Comparison of ENCODE assay signal across 12 cellular contexts in the genomic region with DNA sequence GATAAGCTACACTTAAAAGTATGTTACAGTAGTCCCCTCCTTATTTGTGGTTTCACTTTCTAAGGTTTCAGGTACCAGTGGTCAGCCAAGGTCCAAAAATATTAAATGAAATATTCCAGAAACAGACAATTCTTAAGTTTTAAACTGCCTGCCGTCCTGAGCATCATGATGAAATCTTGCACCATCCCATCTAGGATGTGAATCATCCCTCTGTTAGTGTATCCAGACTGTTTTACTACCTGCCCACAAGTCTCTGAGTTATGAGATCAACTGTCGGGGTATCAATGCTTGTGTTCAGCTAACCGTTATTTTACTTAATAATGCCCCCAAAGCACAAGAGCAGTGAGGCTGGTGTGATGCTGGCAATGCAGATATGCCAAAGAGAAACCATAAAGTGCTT. TPM values are rescaled to one million over a fixed set of nuclear protein-coding genes. Genes with fewer than 3 reads are reported as not detected.
DNase-seq lines count a peak whose midpoint lies in the region; ATAC-seq and TF ChIP-seq lines count a peak whose summit lies in the region.
"Had no signal": no experiment of that assay in that cellular context is flagged by ENCODE, and none has a peak within 500 bp of the region (broad histone marks: within the 10 kb centered on the region; RNA-seq: fewer than 3 reads in every experiment).

No MANE protein-coding gene starts in this region.

- peak overlapping the region; percentile 70 for H3K27ac ChIP-seq in foreskin keratinocyte
- H3K27ac ChIP-seq: adrenal gland had no signal

- no peaks in the 10 kb centered on the region for H3K27me3 Mint-ChIP-seq in glutamatergic neuron (ENCODE audit: unreplicated experiment)

- ATAC-seq in foreskin keratinocyte, result peak; percentile 97
- ATAC-seq in HG03196 (IDR thresholded peaks at IDR 0.05; ENCODE audit: unreplicated experiment), result no peak

- DNase-seq in AG04449 (ENCODE audit: low read depth, low spot score) (peak; percentile 52), GM04504 (ENCODE audit: low read depth) (peak; percentile 66), foreskin keratinocyte (peak; percentile 42 to 69), nucleus accumbens (lab: John Stamatoyannopoulos, UW) (no peak), glutamatergic neuron (no peak), NCI-H2227 treated with DMSO at 0.1 percent for 48 hours (lab: John Stamatoyannopoulos, UW) (no peak)
- DNase-seq: adrenal gland; H7; Kasumi-1; stimulated activated CD8-positive, alpha-beta memory T cell treated with anti-CD3 and anti-CD28 coated beads, Interleukin-4, amount 100 ng/mL, for 48 hours had no signal

- H3K27me3 ChIP-seq in foreskin keratinocyte, result no peaks in the 10 kb centered on the region
- H3K27me3 ChIP-seq: adrenal gland had no signal

- no peak for TF ChIP-seq CTCF in AG04449 (IDR thresholded peaks at IDR 0.05; ENCODE audit: insufficient read depth, low read length, missing control alignments)
- TF ChIP-seq CTCF in WI38 (IDR thresholded peaks at IDR 0.05; ENCODE audit: low read depth, low read length), result no peak
- TF ChIP-seq CTCF in foreskin keratinocyte (conservative IDR thresholded peaks at IDR 0.05), result no peak
- no peak for TF ChIP-seq CTCF in glutamatergic neuron (IDR thresholded peaks at IDR 0.05; ENCODE audit: partially characterized antibody, unreplicated experiment)

- H3K27ac Mint-ChIP-seq in glutamatergic neuron (ENCODE audit: unreplicated experiment), result no peak overlapping the region

- POLR2A ChIA-PET in AG04449 (lab: Yijun Ruan, JAX), result interaction anchor here (1.4 kb wide), 1 partner anchor 12 kb away, joined by 7 read pairs; no protein-coding TSS in a partner anchor

- no peaks in the 10 kb centered on the region for H3K36me3 Mint-ChIP-seq in glutamatergic neuron (ENCODE audit: unreplicated experiment)

- CTCF ChIA-PET in AG04449 (lab: Yijun Ruan, JAX), result interaction anchor here (1.1 to 1.2 kb wide), 2 partner anchors 9 to 12 kb away, joined by 4 read pairs; a partner anchor contains a TSS

- no peak overlapping the region for H3K4me3 ChIP-seq in AG04449 (ENCODE audit: low read depth, low read length)
- H3K4me3 ChIP-seq in WI38 (ENCODE audit: low read depth, low read length), result 0 out of 2 replicates have a peak overlapping the region, but pooled peaks have one; percentile 14
- H3K4me3 ChIP-seq: adrenal gland had no signal

- no peaks in the 10 kb centered on the region for H3K4me1 Mint-ChIP-seq in glutamatergic neuron (ENCODE audit: low read depth, unreplicated experiment)

- peaks cover 14% of the 10 kb centered on the region for H3K4me1 ChIP-seq in foreskin keratinocyte

- no peaks in the 10 kb centered on the region for H3K9me3 Mint-ChIP-seq in glutamatergic neuron (ENCODE audit: unreplicated experiment)

- H3K4me3 Mint-ChIP-seq in glutamatergic neuron (ENCODE audit: unreplicated experiment), result no peak overlapping the region

RNA-seq across cellular contexts. Expression of a gene that starts 11.4 kb away (rescaled TPM):
- total RNA-seq in foreskin keratinocyte, result 3.1 and 3.2 TPM in 2 replicates
- polyA plus RNA-seq in foreskin keratinocyte, result 0.58 and 0.62 TPM in 2 replicates
- 25.4 TPM for total RNA-seq in glutamatergic neuron (ENCODE audit: unreplicated experiment)

Comparison
In these comparisons a context has a peak if more than half of its experiments do, and no peak if none do; other contexts are left out.
1. DNase-seq: peak in AG04449 (single experiment), GM04504 (single experiment) and foreskin keratinocyte (2 of 2); none in nucleus accumbens (0 of 56), glutamatergic neuron (single experiment) and NCI-H2227 treated with DMSO at 0.1 percent for 48 hours (single experiment).